21 cellular contexts compared by ENCODE assay signal in genomic region chr4:3725936-3726895, GRCh38. TPM values are rescaled to one million over a fixed set of nuclear protein-coding genes. Genes with fewer than 3 reads are reported as not detected.
"Had no signal": no experiment of that assay in that cellular context is flagged by ENCODE, and none has a peak within 500 bp of the region (broad histone marks: within the 10 kb centered on the region; RNA-seq: fewer than 3 reads in every experiment).

No MANE protein-coding gene starts in this region.

- ATAC-seq: activated T-cell treated with anti-CD3 and anti-CD28 coated beads, Interleukin-2, amount 50 U/mL, for 72 hours had no signal

- H3K9me3 Mint-ChIP-seq: activated naive CD4-positive, alpha-beta T cell treated with anti-CD3 and anti-CD28 coated beads, Interleukin-2, amount 50 U/mL, for 24 hours; activated T-cell treated with anti-CD3 and anti-CD28 coated beads, Interleukin-2, amount 50 U/mL, for 72 hours; immature natural killer cell had no signal

- H3K4me3 ChIP-seq: coronary artery, left ventricle myocardium inferior, right atrium auricular region, thyroid gland had no signal

- H3K4me1 Mint-ChIP-seq: activated naive CD4-positive, alpha-beta T cell treated with anti-CD3 and anti-CD28 coated beads, Interleukin-2, amount 50 U/mL, for 24 hours; immature natural killer cell had no signal

- H3K9me3 ChIP-seq: ascending aorta, left ventricle myocardium inferior, right atrium auricular region, thyroid gland had no signal

- H3K4me3 Mint-ChIP-seq: activated naive CD4-positive, alpha-beta T cell treated with anti-CD3 and anti-CD28 coated beads, Interleukin-2, amount 50 U/mL, for 24 hours; activated T-cell treated with anti-CD3 and anti-CD28 coated beads, Interleukin-2, amount 50 U/mL, for 72 hours; immature natural killer cell had no signal

- H3K27ac Mint-ChIP-seq: activated naive CD4-positive, alpha-beta T cell treated with anti-CD3 and anti-CD28 coated beads, Interleukin-2, amount 50 U/mL, for 24 hours; activated T-cell treated with anti-CD3 and anti-CD28 coated beads, Interleukin-2, amount 50 U/mL, for 72 hours; immature natural killer cell; progenitor cell of endocrine pancreas had no signal

- H3K27me3 ChIP-seq: ascending aorta, right atrium auricular region, thyroid gland had no signal

- DNase-seq: activated CD4-positive, alpha-beta T cell treated with anti-CD3 and anti-CD28 coated beads, Interleukin-2, amount 50 U/mL, for 1 hour; activated CD4-positive, CD25-positive, alpha-beta regulatory T cell treated with anti-CD3 and anti-CD28 coated beads, Interleukin-2, amount 50 U/mL, for 72 hours; activated CD8-positive, alpha-beta memory T cell treated with anti-CD3 and anti-CD28 coated beads for 24 hours; activated effector memory CD4-positive, alpha-beta T cell treated with anti-CD3 and anti-CD28 coated beads, Interleukin-2, amount 50 U/mL, for 16 hours; activated T-cell treated with anti-CD3 and anti-CD28 coated beads, Interleukin-2, amount 50 U/mL, for 72 hours; head of caudate nucleus; immature natural killer cell; kidney glomerular epithelial cell; left ventricle myocardium inferior; mammary epithelial cell; stimulated activated CD4-positive, alpha-beta T cell treated with anti-CD3 and anti-CD28 coated beads, Interleukin-12 subunit alpha, Interleukin-12 subunit beta, amount 100 ng/mL, for 4 hours; stimulated activated CD4-positive, alpha-beta T cell treated with anti-CD3 and anti-CD28 coated beads, Interleukin-1b, Interleukin-23, amount 100 ng/mL, for 48 hours; stimulated activated CD8-positive, alpha-beta memory T cell treated with anti-CD3 and anti-CD28 coated beads, Interleukin-4, amount 100 ng/mL, for 48 hours; stimulated activated naive CD4-positive, alpha-beta T cell; thyroid gland had no signal

- H3K36me3 ChIP-seq: ascending aorta, left ventricle myocardium inferior, right atrium auricular region, thyroid gland had no signal

- H3K27ac ChIP-seq: coronary artery, left ventricle myocardium inferior, right atrium auricular region, thyroid gland had no signal

- H3K4me1 ChIP-seq: right atrium auricular region, thyroid gland had no signal

- H3K36me3 Mint-ChIP-seq: activated naive CD4-positive, alpha-beta T cell treated with anti-CD3 and anti-CD28 coated beads, Interleukin-2, amount 50 U/mL, for 24 hours; immature natural killer cell had no signal

RNA-seq across cellular contexts. Expression of gene ADRA2C, which starts 40.0 kb away (rescaled TPM):
- total RNA-seq: activated T-cell treated with anti-CD3 and anti-CD28 coated beads, Interleukin-2, amount 50 U/mL, for 72 hours; epithelial cell of proximal tubule had no signal
- polyA plus RNA-seq: immature natural killer cell had no signal
